ENCODE assay signal across 1 cellular context in the genomic region with DNA sequence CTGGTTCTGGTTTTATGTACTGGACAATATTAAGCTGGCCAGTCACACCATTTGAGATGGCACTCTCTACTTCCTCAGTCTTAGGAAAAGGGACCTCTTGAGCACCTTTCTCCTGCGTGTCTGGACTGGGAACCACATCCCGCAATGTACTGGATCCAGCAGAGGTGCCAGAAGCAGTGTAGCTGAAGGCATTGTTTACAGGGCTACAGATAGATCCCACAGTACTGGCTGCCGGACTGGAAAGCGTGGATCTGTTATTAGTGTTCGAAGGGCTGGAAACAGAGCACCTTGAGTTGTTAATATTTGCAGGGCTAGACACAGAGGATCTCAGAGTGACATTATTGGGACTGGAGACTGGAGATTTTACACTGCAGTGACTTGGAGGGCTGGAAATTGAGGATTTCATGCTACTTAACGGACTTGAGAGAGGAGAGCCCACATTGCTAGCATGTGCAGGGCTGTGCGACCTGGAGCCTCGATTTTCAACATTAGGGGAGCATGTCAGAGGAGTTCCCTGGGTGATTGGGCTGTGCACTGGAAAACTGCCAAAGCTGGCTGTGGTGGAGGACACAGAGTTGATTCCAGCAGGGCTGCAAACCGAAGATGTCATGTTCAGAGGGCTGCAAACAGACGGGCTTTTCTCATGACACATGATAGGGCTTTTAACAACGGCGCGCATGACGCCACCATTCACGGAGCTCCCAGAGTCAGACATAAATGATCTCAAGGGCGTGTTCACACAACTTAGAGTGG.
TF ChIP-seq lines count a peak whose summit lies in the region.

No MANE protein-coding gene starts in this region.

TF ChIP-seq in GM23338, 12 proteins besides CTCF, POLR2A, EP300 and RAD21:
- TF ChIP-seq, protein P1, sequence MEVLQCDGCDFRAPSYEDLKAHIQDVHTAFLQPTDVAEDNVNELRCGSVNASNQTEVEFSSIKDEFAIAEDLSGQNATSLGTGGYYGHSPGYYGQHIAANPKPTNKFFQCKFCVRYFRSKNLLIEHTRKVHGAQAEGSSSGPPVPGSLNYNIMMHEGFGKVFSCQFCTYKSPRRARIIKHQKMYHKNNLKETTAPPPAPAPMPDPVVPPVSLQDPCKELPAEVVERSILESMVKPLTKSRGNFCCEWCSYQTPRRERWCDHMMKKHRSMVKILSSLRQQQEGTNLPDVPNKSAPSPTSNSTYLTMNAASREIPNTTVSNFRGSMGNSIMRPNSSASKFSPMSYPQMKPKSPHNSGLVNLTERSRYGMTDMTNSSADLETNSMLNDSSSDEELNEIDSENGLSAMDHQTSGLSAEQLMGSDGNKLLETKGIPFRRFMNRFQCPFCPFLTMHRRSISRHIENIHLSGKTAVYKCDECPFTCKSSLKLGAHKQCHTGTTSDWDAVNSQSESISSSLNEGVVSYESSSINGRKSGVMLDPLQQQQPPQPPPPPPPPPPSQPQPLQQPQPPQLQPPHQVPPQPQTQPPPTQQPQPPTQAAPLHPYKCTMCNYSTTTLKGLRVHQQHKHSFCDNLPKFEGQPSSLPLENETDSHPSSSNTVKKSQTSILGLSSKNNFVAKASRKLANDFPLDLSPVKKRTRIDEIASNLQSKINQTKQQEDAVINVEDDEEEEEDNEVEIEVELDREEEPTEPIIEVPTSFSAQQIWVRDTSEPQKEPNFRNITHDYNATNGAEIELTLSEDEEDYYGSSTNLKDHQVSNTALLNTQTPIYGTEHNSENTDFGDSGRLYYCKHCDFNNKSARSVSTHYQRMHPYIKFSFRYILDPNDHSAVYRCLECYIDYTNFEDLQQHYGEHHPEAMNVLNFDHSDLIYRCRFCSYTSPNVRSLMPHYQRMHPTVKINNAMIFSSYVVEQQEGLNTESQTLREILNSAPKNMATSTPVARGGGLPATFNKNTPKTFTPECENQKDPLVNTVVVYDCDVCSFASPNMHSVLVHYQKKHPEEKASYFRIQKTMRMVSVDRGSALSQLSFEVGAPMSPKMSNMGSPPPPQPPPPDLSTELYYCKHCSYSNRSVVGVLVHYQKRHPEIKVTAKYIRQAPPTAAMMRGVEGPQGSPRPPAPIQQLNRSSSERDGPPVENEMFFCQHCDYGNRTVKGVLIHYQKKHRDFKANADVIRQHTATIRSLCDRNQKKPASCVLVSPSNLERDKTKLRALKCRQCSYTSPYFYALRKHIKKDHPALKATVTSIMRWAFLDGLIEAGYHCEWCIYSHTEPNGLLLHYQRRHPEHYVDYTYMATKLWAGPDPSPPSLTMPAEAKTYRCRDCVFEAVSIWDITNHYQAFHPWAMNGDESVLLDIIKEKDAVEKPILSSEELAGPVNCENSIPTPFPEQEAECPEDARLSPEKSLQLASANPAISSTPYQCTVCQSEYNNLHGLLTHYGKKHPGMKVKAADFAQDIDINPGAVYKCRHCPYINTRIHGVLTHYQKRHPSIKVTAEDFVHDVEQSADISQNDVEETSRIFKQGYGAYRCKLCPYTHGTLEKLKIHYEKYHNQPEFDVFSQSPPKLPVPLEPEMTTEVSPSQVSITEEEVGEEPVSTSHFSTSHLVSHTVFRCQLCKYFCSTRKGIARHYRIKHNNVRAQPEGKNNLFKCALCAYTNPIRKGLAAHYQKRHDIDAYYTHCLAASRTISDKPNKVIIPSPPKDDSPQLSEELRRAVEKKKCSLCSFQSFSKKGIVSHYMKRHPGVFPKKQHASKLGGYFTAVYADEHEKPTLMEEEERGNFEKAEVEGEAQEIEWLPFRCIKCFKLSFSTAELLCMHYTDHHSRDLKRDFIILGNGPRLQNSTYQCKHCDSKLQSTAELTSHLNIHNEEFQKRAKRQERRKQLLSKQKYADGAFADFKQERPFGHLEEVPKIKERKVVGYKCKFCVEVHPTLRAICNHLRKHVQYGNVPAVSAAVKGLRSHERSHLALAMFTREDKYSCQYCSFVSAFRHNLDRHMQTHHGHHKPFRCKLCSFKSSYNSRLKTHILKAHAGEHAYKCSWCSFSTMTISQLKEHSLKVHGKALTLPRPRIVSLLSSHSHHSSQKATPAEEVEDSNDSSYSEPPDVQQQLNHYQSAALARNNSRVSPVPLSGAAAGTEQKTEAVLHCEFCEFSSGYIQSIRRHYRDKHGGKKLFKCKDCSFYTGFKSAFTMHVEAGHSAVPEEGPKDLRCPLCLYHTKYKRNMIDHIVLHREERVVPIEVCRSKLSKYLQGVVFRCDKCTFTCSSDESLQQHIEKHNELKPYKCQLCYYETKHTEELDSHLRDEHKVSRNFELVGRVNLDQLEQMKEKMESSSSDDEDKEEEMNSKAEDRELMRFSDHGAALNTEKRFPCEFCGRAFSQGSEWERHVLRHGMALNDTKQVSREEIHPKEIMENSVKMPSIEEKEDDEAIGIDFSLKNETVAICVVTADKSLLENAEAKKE (CRISPR knock-in tag; IDR thresholded peaks at IDR 0.05), result no peak
- no peak for TF ChIP-seq EZH2phosphoT487 (IDR thresholded peaks at IDR 0.05; ENCODE audit: unreplicated experiment)
- no peak for TF ChIP-seq JUNB (IDR thresholded peaks at IDR 0.05; ENCODE audit: unreplicated experiment)
- TF ChIP-seq REST (IDR thresholded peaks at IDR 0.05; ENCODE audit: unreplicated experiment), result no peak
- no peak for TF ChIP-seq ZNF114 (CRISPR knock-in tag; IDR thresholded peaks at IDR 0.05)
- no peak for TF ChIP-seq ZNF331 (CRISPR knock-in tag; IDR thresholded peaks at IDR 0.05; ENCODE audit: low read depth)
- no peak for TF ChIP-seq CREB1 (CRISPR knock-in tag; IDR thresholded peaks at IDR 0.05; ENCODE audit: low read depth)
- TF ChIP-seq POLR2AphosphoS5 (IDR thresholded peaks at IDR 0.05; ENCODE audit: low read depth), result no peak
- TF ChIP-seq, protein P2, sequence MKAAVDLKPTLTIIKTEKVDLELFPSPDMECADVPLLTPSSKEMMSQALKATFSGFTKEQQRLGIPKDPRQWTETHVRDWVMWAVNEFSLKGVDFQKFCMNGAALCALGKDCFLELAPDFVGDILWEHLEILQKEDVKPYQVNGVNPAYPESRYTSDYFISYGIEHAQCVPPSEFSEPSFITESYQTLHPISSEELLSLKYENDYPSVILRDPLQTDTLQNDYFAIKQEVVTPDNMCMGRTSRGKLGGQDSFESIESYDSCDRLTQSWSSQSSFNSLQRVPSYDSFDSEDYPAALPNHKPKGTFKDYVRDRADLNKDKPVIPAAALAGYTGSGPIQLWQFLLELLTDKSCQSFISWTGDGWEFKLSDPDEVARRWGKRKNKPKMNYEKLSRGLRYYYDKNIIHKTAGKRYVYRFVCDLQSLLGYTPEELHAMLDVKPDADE (IDR thresholded peaks at IDR 0.05), result no peak
- no peak for TF ChIP-seq STAT1 (IDR thresholded peaks at IDR 0.05; ENCODE audit: unreplicated experiment)
- TF ChIP-seq EZH2 (IDR thresholded peaks at IDR 0.05; ENCODE audit: low read depth, unreplicated experiment), result no peak
- TF ChIP-seq NANOG (IDR thresholded peaks at IDR 0.05; ENCODE audit: borderline replicate concordance), result no peak
TF ChIP-seq in GM23338: peak in this region for 0.
